Comparison of ENCODE assay signal across 14 cellular contexts in the genomic region with DNA sequence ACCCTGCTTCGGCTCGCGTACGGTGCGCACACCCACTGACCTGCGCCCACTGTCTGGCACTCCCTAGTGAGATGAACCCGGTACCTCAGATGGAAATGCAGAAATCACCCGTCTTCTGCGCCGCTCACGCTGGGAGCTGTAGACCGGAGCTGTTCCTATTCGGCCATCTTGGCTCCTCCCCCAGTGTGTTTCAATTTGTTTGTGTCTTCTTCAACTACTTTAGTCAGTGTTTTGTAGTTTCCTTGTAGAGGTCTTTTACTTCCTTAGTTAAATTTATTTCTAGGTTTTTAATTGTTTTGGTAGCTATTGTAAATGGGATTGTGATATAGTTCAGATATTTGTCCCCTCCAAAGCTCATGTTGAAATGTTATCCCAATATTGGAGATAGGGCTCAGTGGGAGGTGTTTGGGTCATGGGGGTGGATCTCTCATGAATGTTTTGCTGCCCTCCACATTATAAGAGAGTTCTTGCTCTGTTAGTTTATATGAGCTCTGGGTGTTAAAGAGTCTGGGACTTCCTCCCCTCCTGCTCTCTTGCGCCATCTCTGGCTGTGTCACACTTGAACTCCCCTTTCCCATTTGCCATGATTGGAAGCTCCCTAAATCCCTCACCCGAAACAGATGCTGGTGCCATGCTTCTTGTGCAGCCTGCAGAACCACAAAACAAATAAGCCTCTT.
DNase-seq lines count a peak whose midpoint lies in the region; FAIRE-seq and TF ChIP-seq lines count a peak whose summit lies in the region.
"Had no signal": no experiment of that assay in that cellular context is flagged by ENCODE, and none has a peak within 500 bp of the region (broad histone marks: within the 10 kb centered on the region; RNA-seq: fewer than 3 reads in every experiment).

No MANE protein-coding gene starts in this region.

- no peaks in the 10 kb centered on the region for H3K27me3 ChIP-seq in BE2C
- H3K27me3 ChIP-seq in NT2/D1 (ENCODE audit: insufficient read depth, insufficient read length) = no peaks in the 10 kb centered on the region
- H3K27me3 ChIP-seq in iPS-15b (ENCODE audit: control insufficient read depth, insufficient read depth, low read length) = no peaks in the 10 kb centered on the region
- H3K27me3 ChIP-seq: colonic mucosa, esophagus squamous epithelium, SJCRH30 had no signal

- H3K4me1 Mint-ChIP-seq in activated T-helper 2 cell treated with anti-CD3 and anti-CD28 coated beads, Interferon-gamma antibody, Interleukin-2, Interleukin-4, amounts not matched to agents 10 μg/mL and 5 μg/mL and 100 μg/mL, durations not matched to agents 14 hours and 24 hours and 36 hours (ENCODE audit: low read depth) = no peaks in the 10 kb centered on the region
- H3K4me1 Mint-ChIP-seq: stimulated activated memory B cell treated with anti-CD40 and anti-IgM and Interleukin-4, amounts not matched to agents 10 μg/mL and 1 μg/mL and 100 μg/mL, for 72 hours had no signal

- H3K9ac ChIP-seq in NT2/D1 (ENCODE audit: insufficient read length, low read depth) (peak overlapping the region; percentile 56), iPS-15b (ENCODE audit: low read depth, low read length) (peak overlapping the region; percentile 47)

- H3K4me1 ChIP-seq in BE2C (no peaks in the 10 kb centered on the region), NT2/D1 (ENCODE audit: insufficient read depth, insufficient read length) (no peaks in the 10 kb centered on the region), iPS-15b (ENCODE audit: control insufficient read depth, insufficient read depth, low read length) (no peaks in the 10 kb centered on the region)
- H3K4me1 ChIP-seq: colonic mucosa, esophagus squamous epithelium, SJCRH30 had no signal

- peak; percentile 23 for FAIRE-seq in H54 (lab: Jason Lieb, UNC)

- intact Hi-C loops in activated T-helper 2 cell treated with anti-CD3 and anti-CD28 coated beads, Interferon-gamma antibody, Interleukin-2, Interleukin-4, amounts not matched to agents 10 μg/mL and 5 μg/mL and 100 μg/mL, durations not matched to agents 14 hours and 24 hours and 36 hours (cut with micrococcal nuclease) = no loop called here

- no peak overlapping the region for H3K4me3 Mint-ChIP-seq in activated T-helper 2 cell treated with anti-CD3 and anti-CD28 coated beads, Interferon-gamma antibody, Interleukin-2, Interleukin-4, amounts not matched to agents 10 μg/mL and 5 μg/mL and 100 μg/mL, durations not matched to agents 14 hours and 24 hours and 36 hours (ENCODE audit: low read depth)
- H3K4me3 Mint-ChIP-seq: stimulated activated memory B cell treated with anti-CD40 and anti-IgM and Interleukin-4, amounts not matched to agents 10 μg/mL and 1 μg/mL and 100 μg/mL, for 72 hours had no signal

- no peaks in the 10 kb centered on the region for H3K36me3 Mint-ChIP-seq in activated T-helper 2 cell treated with anti-CD3 and anti-CD28 coated beads, Interferon-gamma antibody, Interleukin-2, Interleukin-4, amounts not matched to agents 10 μg/mL and 5 μg/mL and 100 μg/mL, durations not matched to agents 14 hours and 24 hours and 36 hours (ENCODE audit: low read depth)
- H3K36me3 Mint-ChIP-seq: stimulated activated memory B cell treated with anti-CD40 and anti-IgM and Interleukin-4, amounts not matched to agents 10 μg/mL and 1 μg/mL and 100 μg/mL, for 72 hours had no signal

- TF ChIP-seq POLR2A in H54 (IDR thresholded peaks at IDR 0.05; ENCODE audit: low read depth, low read length) = no peak

- no peaks in the 10 kb centered on the region for H3K9me3 Mint-ChIP-seq in activated T-helper 2 cell treated with anti-CD3 and anti-CD28 coated beads, Interferon-gamma antibody, Interleukin-2, Interleukin-4, amounts not matched to agents 10 μg/mL and 5 μg/mL and 100 μg/mL, durations not matched to agents 14 hours and 24 hours and 36 hours

- no peak for DNase-seq in BE2C
- no peak for DNase-seq in H54 (ENCODE audit: insufficient read length, low spot score)
- DNase-seq in NT2/D1 (ENCODE audit: low read depth, low spot score) = peak; percentile 46
- no peak for DNase-seq in superior temporal gyrus (ENCODE audit: extremely low spot score)
- DNase-seq in activated T-helper 2 cell treated with anti-CD3 and anti-CD28 coated beads, Interferon-gamma antibody, Interleukin-2, Interleukin-4, amounts not matched to agents 10 μg/mL and 5 μg/mL and 100 μg/mL, durations not matched to agents 14 hours and 24 hours and 36 hours (ENCODE audit: low spot score) = no peak
- DNase-seq in NCI-H146 treated with DMSO at 0.1 percent for 48 hours (lab: John Stamatoyannopoulos, UW; ENCODE audit: unreplicated experiment) = no peak
- no peak for DNase-seq in T-helper 1 cell
- DNase-seq: activated CD4-positive, alpha-beta T cell treated with anti-CD3 and anti-CD28 coated beads for 1 hour; colonic mucosa; EL; esophagus squamous epithelium had no signal

- H3K27ac Mint-ChIP-seq in activated T-helper 2 cell treated with anti-CD3 and anti-CD28 coated beads, Interferon-gamma antibody, Interleukin-2, Interleukin-4, amounts not matched to agents 10 μg/mL and 5 μg/mL and 100 μg/mL, durations not matched to agents 14 hours and 24 hours and 36 hours = no peak overlapping the region
- H3K27ac Mint-ChIP-seq: stimulated activated memory B cell treated with anti-CD40 and anti-IgM and Interleukin-4, amounts not matched to agents 10 μg/mL and 1 μg/mL and 100 μg/mL, for 72 hours had no signal

- TF ChIP-seq CTCF in BE2C (IDR thresholded peaks at IDR 0.05; ENCODE audit: low read depth, low read length) = peak; percentile 27; the same call in 1 of the 2 replicates

- H3K4me3 ChIP-seq in BE2C (ENCODE audit: low read depth, low read length) (no peak overlapping the region), NT2/D1 (ENCODE audit: insufficient read length, low read depth) (peak overlapping the region; percentile 28), iPS-15b (ENCODE audit: low read depth, low read length) (peak overlapping the region; percentile 41)
- H3K4me3 ChIP-seq: colonic mucosa, esophagus squamous epithelium, SJCRH30 had no signal

- H3K27me3 Mint-ChIP-seq in activated T-helper 2 cell treated with anti-CD3 and anti-CD28 coated beads, Interferon-gamma antibody, Interleukin-2, Interleukin-4, amounts not matched to agents 10 μg/mL and 5 μg/mL and 100 μg/mL, durations not matched to agents 14 hours and 24 hours and 36 hours (ENCODE audit: low read depth) = peaks cover 5% of the 10 kb centered on the region

- H3K36me3 ChIP-seq in BE2C (no peaks in the 10 kb centered on the region), NT2/D1 (ENCODE audit: insufficient read depth, insufficient read length, low read length) (no peaks in the 10 kb centered on the region), iPS-15b (ENCODE audit: control insufficient read depth, insufficient read depth, low read length) (no peaks in the 10 kb centered on the region)
- H3K36me3 ChIP-seq: colonic mucosa, esophagus squamous epithelium, SJCRH30 had no signal

- H3K9me3 ChIP-seq in BE2C = no peaks in the 10 kb centered on the region
- peaks cover 32% of the 10 kb centered on the region; the same call in 1 of the 2 replicates for H3K9me3 ChIP-seq in NT2/D1 (ENCODE audit: insufficient read depth, low read length)
- no peaks in the 10 kb centered on the region for H3K9me3 ChIP-seq in iPS-15b (ENCODE audit: control insufficient read depth, insufficient read depth, low read length)
- H3K9me3 ChIP-seq: colonic mucosa, esophagus squamous epithelium, SJCRH30 had no signal
